9 cellular contexts compared by ENCODE assay signal in genomic region chr19:47613165-47614146, GRCh38. TPM values are rescaled to one million over a fixed set of nuclear protein-coding genes. Genes with fewer than 3 reads are reported as not detected.
DNase-seq lines count a peak whose midpoint lies in the region; ATAC-seq and TF ChIP-seq lines count a peak whose summit lies in the region.
"Had no signal": no experiment of that assay in that cellular context is flagged by ENCODE, and none has a peak within 500 bp of the region (broad histone marks: within the 10 kb centered on the region; RNA-seq: fewer than 3 reads in every experiment).

No MANE protein-coding gene starts in this region.

- no peak overlapping the region for H3K4me3 ChIP-seq in heart left ventricle
- H3K4me3 ChIP-seq in upper lobe of left lung: no peak overlapping the region

- TF ChIP-seq CTCF in heart left ventricle (IDR thresholded peaks at IDR 0.05) (no peak), upper lobe of left lung (IDR thresholded peaks at IDR 0.05) (no peak)

- intact Hi-C loops in heart left ventricle (cut with DNase I): loop anchor here in 6 of 10 donors (5.0 to 10.0 kb wide), 4 partner anchors 49 to 84 kb away; no protein-coding TSS in a partner anchor
- intact Hi-C loops in Right ventricle myocardium inferior (cut with DNase I): no loop called here

- H3K27me3 ChIP-seq in heart left ventricle (no peaks in the 10 kb centered on the region), upper lobe of left lung (no peaks in the 10 kb centered on the region)

- TF ChIP-seq EP300 in upper lobe of left lung (IDR thresholded peaks at IDR 0.05): no peak

- peak overlapping the region in 10 of 12 donors; percentile 23 to 99 (median 34) for H3K27ac ChIP-seq in heart left ventricle
- peak overlapping the region; percentile 92 for H3K27ac ChIP-seq in caudate nucleus (ENCODE audit: low read depth, low read length)
- H3K27ac ChIP-seq in upper lobe of left lung: peak overlapping the region in 3 of 4 donors; percentile 21 to 58 (median 48)

- 40 to 53% (median 49%) methylated on average over 16 of the region's 16 CpGs for WGBS in heart left ventricle, 4 donors
- WGBS in upper lobe of left lung, 2 donors: 68 to 69% methylated on average over 10 to 16 of the region's 16 CpGs

- no peak for ATAC-seq in heart left ventricle
- no peak for ATAC-seq in Right ventricle myocardium inferior
- ATAC-seq in upper lobe of left lung (ENCODE audit: low FRiP score in 2 of 2): no peak
- no peak for ATAC-seq in GM19324 (IDR thresholded peaks at IDR 0.05; ENCODE audit: low FRiP score, unreplicated experiment)
- ATAC-seq in HG02623 (IDR thresholded peaks at IDR 0.05; ENCODE audit: unreplicated experiment): no peak

- no peak for DNase-seq in heart left ventricle
- no peak for DNase-seq in Right ventricle myocardium inferior (ENCODE audit: missing footprints)
- peak in 5 of 61 donors; percentile 5 to 26 (median 14) for DNase-seq in caudate nucleus (lab: John Stamatoyannopoulos, UW)
- peak; percentile 84 for DNase-seq in left kidney (ENCODE audit: low read depth, low spot score)
- DNase-seq in upper lobe of left lung: no peak
- DNase-seq in stimulated activated CD4-positive, alpha-beta T cell treated with anti-CD3 and anti-CD28 coated beads, Interleukin-4, amount 100 ng/mL, for 4 hours: no peak
- DNase-seq: NCI-H1417 had no signal

- H3K36me3 ChIP-seq in heart left ventricle (peaks cover 0 to 10% (median 0%) of the 10 kb centered on the region in 9 donors), upper lobe of left lung (peaks cover 0 to 4% (median 0%) of the 10 kb centered on the region in 4 donors)

- TF ChIP-seq POLR2A in heart left ventricle (IDR thresholded peaks at IDR 0.05) (no peak), upper lobe of left lung (IDR thresholded peaks at IDR 0.05) (no peak)

- H3K4me1 ChIP-seq in heart left ventricle (peaks cover 2 to 58% (median 40%) of the 10 kb centered on the region in 12 donors), upper lobe of left lung (peaks cover 26 to 62% (median 34%) of the 10 kb centered on the region in 4 donors)

- H3K9me3 ChIP-seq in heart left ventricle: no peaks in the 10 kb centered on the region
- no peaks in the 10 kb centered on the region for H3K9me3 ChIP-seq in upper lobe of left lung

RNA-seq across cellular contexts. Expression of gene BICRA, which starts 4.5 kb away (rescaled TPM):
- total RNA-seq in heart left ventricle (10 to 100 TPM in 3 of 9 donors, 1 to 10 TPM in 6; 5.3 to 14.5 (median 8.7) TPM), Right ventricle myocardium inferior (8.8 TPM), upper lobe of left lung (10 to 100 TPM in 4 of 6 donors, 1 to 10 TPM in 2; 5.0 to 66.1 (median 15.2) TPM)
- polyA plus RNA-seq in heart left ventricle: 1 to 10 TPM; 7.2 to 7.6 TPM

RNA-seq across cellular contexts. Expression of gene ZNF541, which starts 40.5 kb away (rescaled TPM):
- total RNA-seq in heart left ventricle: 1 to 10 TPM in 6 of 9 donors, under 1 TPM in 3; 0.63 to 3.8 (median 1.1) TPM
- polyA plus RNA-seq in heart left ventricle: 1 to 10 TPM in 1 of 2 donors, under 1 TPM in 1; 0.15 to 1.1 TPM
- total RNA-seq in Right ventricle myocardium inferior: 1.2 TPM
- 1 to 10 TPM in 1 of 6 donors, under 1 TPM in 5; 0.20 to 2.1 (median 0.42) TPM for total RNA-seq in upper lobe of left lung

Comparison
In these comparisons a context has a peak if more than half of its experiments do, and no peak if none do; other contexts are left out.
1. H3K27ac ChIP-seq: peak in every context shown above with its lines; median percentile 92 in caudate nucleus; 48 in upper lobe of left lung; 34 in heart left ventricle.